In the genomic region with DNA sequence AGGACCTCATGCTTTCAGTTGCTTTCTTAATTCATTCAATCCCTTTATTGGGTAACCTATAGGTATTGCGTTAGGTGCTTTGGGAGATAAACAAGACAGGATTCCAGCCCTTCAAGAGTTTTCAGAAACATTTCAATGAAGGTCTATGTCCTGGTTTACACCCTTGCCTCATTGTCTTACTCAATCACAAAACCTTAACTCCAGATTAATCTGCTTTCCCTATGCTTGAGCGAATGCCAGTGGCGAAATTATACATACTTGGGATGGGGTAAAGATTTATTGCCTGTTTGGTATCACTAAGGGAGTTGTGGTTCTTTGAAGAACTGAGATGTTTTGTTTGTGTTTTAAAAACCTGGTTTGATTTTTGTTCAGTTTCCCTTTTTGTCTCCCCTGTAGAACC, we compare ENCODE assay signal across 19 cellular contexts.
"Had no signal": no experiment of that assay in that cellular context is flagged by ENCODE, and none has a peak within 500 bp of the region (broad histone marks: within the 10 kb centered on the region; RNA-seq: fewer than 3 reads in every experiment).

No MANE protein-coding gene starts in this region.

- H3K9me3 ChIP-seq: adrenal gland, esophagus muscularis mucosa, lower lobe of right lung, ovary, tibial nerve had no signal

- DNase-seq: activated CD4-positive, alpha-beta T cell treated with anti-CD3 and anti-CD28 coated beads, Interleukin-2, amount 50 U/mL, for 48 hours; activated CD8-positive, alpha-beta memory T cell treated with anti-CD3 and anti-CD28 coated beads, Interleukin-2, amount 10 ng/mL, durations not matched to agents 7 days and 5 days; activated naive CD4-positive, alpha-beta T cell treated with anti-CD3 and anti-CD28 coated beads, Interleukin-2, amount 50 U/mL, for 16 hours; activated T-cell treated with anti-CD3 and anti-CD28 coated beads, Interleukin-2, amount 50 U/mL, for 1 hour; adrenal gland; lower lobe of right lung; midbrain; ovary; retina; stimulated activated CD4-positive, alpha-beta T cell treated with anti-CD3 and anti-CD28 coated beads, Interleukin-4, amount 100 ng/mL, for 24 hours; stimulated activated naive CD4-positive, alpha-beta T cell; substantia nigra; T-helper 1 cell; T1000; WERI-Rb-1 had no signal

- H3K27ac ChIP-seq: adrenal gland, esophagus muscularis mucosa, lower lobe of right lung, ovary, skin epidermis, tibial nerve, WERI-Rb-1 had no signal

- ATAC-seq: activated CD8-positive, alpha-beta memory T cell treated with anti-CD3 and anti-CD28 coated beads, Interleukin-2, amount 10 ng/mL, durations not matched to agents 7 days and 5 days; SK-N-SH treated with all-trans-retinoic acid at 6 μM for 48 hours had no signal

- H3K4me1 ChIP-seq: lower lobe of right lung had no signal

- H3K27me3 ChIP-seq: adrenal gland, esophagus muscularis mucosa, ovary, tibial nerve had no signal

- H3K4me3 ChIP-seq: adrenal gland, esophagus muscularis mucosa, lower lobe of right lung, ovary, skin epidermis, tibial nerve had no signal

- H3K36me3 ChIP-seq: adrenal gland, esophagus muscularis mucosa, lower lobe of right lung, ovary, tibial nerve, WERI-Rb-1 had no signal
